ENCODE assay signal across 32 cellular contexts in the genomic region with DNA sequence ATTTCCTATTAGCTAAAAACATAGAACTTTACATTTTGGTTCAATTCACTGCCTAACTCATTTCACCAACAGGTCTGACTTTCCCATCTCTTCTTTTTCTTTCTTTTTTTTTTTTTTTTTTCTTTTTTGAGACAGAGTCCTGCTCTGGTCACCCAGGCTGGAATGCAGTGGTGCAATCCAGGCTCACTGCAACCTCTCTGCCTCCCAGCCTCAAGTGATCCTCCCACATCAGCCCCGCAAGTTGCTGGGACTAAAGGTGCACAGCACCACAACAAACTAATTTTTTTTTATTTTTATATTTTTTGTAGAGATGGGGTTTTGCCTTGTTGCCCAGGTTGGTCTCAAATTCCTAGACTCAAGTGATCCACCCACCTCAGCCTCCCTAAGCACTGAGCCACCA.
"Had no signal": no experiment of that assay in that cellular context is flagged by ENCODE, and none has a peak within 500 bp of the region (broad histone marks: within the 10 kb centered on the region; RNA-seq: fewer than 3 reads in every experiment).

No MANE protein-coding gene starts in this region.

- H3K27me3 ChIP-seq: adrenal gland, ascending aorta had no signal

- DNase-seq: activated B cell treated with CpG ODN at 0.5 μM for 24 hours; activated CD4-positive, alpha-beta memory T cell treated with anti-CD3 and anti-CD28 coated beads for 36 hours; activated CD4-positive, alpha-beta T cell treated with anti-CD3 and anti-CD28 coated beads for 4 hours; activated CD4-positive, alpha-beta T cell treated with anti-CD3 and anti-CD28 coated beads, Interleukin-2, amount 10 ng/mL, durations not matched to agents 24 days and 14 days; activated CD4-positive, alpha-beta T cell treated with anti-CD3 and anti-CD28 coated beads, Interleukin-2, amount 50 U/mL, for 1 hour; activated CD4-positive, alpha-beta T cell treated with anti-CD3 and anti-CD28 coated beads, Interleukin-2, amount 50 U/mL, for 4 hours; activated CD4-positive, CD25-positive, alpha-beta regulatory T cell treated with anti-CD3 and anti-CD28 coated beads, Interleukin-2, amount 50 U/mL, for 72 hours; activated CD8-positive, alpha-beta memory T cell treated with anti-CD3 and anti-CD28 coated beads, Interleukin-2, amount 50 U/mL, for 4 hours; activated CD8-positive, alpha-beta T cell treated with anti-CD3 and anti-CD28 coated beads for 36 hours; activated effector memory CD4-positive, alpha-beta T cell treated with anti-CD3 and anti-CD28 coated beads, Interleukin-2, amount 50 U/mL, for 16 hours; activated gamma-delta T cell treated with Interleukin-2 at 50 U/mL for 16 hours; activated naive CD4-positive, alpha-beta T cell; activated naive CD4-positive, alpha-beta T cell treated with anti-CD3 and anti-CD28 coated beads for 36 hours; activated naive CD4-positive, alpha-beta T cell treated with anti-CD3 and anti-CD28 coated beads, Interleukin-2, amount 50 U/mL, for 16 hours; activated naive CD8-positive, alpha-beta T cell treated with anti-CD3 and anti-CD28 coated beads for 36 hours; activated T-cell treated with anti-CD3 and anti-CD28 coated beads for 4 hours; activated T-cell treated with anti-CD3 and anti-CD28 coated beads, Interleukin-2, amount 50 U/mL, for 1 hour; activated T-cell treated with anti-CD3 and anti-CD28 coated beads, Interleukin-2, amount 50 U/mL, for 4 hours; activated T-cell treated with anti-CD3 and anti-CD28 coated beads, Interleukin-2, amount 50 U/mL, for 72 hours; adrenal gland; amygdala; anterior cingulate cortex; caudate nucleus; cerebellar nuclear complex; T-helper 2 cell; T-helper 9 cell had no signal

- ATAC-seq: activated CD8-positive, alpha-beta T cell treated with anti-CD3 and anti-CD28 coated beads for 36 hours; activated naive CD4-positive, alpha-beta T cell treated with anti-CD3 and anti-CD28 coated beads, Interleukin-2, amount 50 U/mL, for 72 hours; activated T-cell treated with anti-CD3 and anti-CD28 coated beads, Interleukin-2, amount 50 U/mL, for 4 hours; activated T-cell treated with anti-CD3 and anti-CD28 coated beads, Interleukin-2, amount 50 U/mL, for 72 hours; activated T-helper 17 cell treated with anti-CD3 and anti-CD28 coated beads, Interleukin-2, amount 50 U/mL, for 72 hours had no signal

- FAIRE-seq: bronchial epithelial cell had no signal

- H3K4me3 ChIP-seq: adrenal gland, ascending aorta, cardiac muscle cell had no signal

- H3K27ac ChIP-seq: adrenal gland, ascending aorta, cardiac muscle cell, VCaP had no signal

- H3K9me3 ChIP-seq: adrenal gland, ascending aorta had no signal

- H3K4me1 ChIP-seq: adrenal gland, ascending aorta had no signal

- H3K36me3 ChIP-seq: adrenal gland, ascending aorta, cardiac muscle cell had no signal
